23 cellular contexts compared by ENCODE assay signal in the genomic region with DNA sequence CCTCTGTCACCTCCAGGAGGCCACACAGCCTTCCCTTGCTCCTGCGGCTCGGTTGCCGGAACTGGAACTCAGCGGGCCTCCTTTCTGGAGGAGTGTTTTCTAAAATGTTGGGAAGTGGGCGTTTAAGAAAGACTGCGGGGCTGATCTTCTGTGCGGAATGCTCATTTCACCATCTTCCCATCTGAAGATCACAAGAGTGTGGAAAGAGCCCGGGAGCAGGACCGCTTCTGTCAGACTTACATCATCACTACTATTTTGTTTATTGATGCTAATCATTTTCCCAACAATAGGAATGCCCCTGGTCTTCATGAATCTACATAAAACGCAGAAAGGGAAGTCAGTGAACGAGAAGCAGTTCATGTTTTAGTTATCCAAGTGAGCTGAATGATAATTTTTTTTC.
DNase-seq lines count a peak whose midpoint lies in the region; ATAC-seq and TF ChIP-seq lines count a peak whose summit lies in the region.
"Had no signal": no experiment of that assay in that cellular context is flagged by ENCODE, and none has a peak within 500 bp of the region (broad histone marks: within the 10 kb centered on the region; RNA-seq: fewer than 3 reads in every experiment).

No MANE protein-coding gene starts in this region.

- no peak overlapping the region for H3K4me2 ChIP-seq in mesendoderm (ENCODE audit: low read length)
- no peak overlapping the region for H3K4me2 ChIP-seq in trophoblast cell (ENCODE audit: low read length)
- H3K4me2 ChIP-seq: A549, BLaER1 had no signal

- peaks cover 90% of the 10 kb centered on the region for H3K4me1 Mint-ChIP-seq in brain
- no peaks in the 10 kb centered on the region for H3K4me1 Mint-ChIP-seq in progenitor cell of endocrine pancreas (ENCODE audit: low read depth)
- H3K4me1 Mint-ChIP-seq: CD14-positive monocyte; CD4-positive, alpha-beta memory T cell; IgD-negative memory B cell had no signal

- H3K9me3 Mint-ChIP-seq in brain: peaks cover 0 to 4% (median 0%) of the 10 kb centered on the region in 5 experiments
- H3K9me3 Mint-ChIP-seq in progenitor cell of endocrine pancreas (ENCODE audit: low read depth): no peaks in the 10 kb centered on the region
- H3K9me3 Mint-ChIP-seq: CD4-positive, alpha-beta memory T cell; IgD-negative memory B cell had no signal

- H3K4me1 ChIP-seq in mesendoderm (ENCODE audit: control insufficient read depth, low read depth, low read length) (peaks cover 4% of the 10 kb centered on the region), trophoblast cell (ENCODE audit: control insufficient read depth in 1 of 2, insufficient read depth in 2 of 2, low read length in 2 of 2) (peaks cover 12 to 26% of the 10 kb centered on the region in 2 experiments)
- H3K4me1 ChIP-seq: A549 had no signal

- no peak overlapping the region for H2AK5ac ChIP-seq in mesendoderm (ENCODE audit: low read length)
- H2AK5ac ChIP-seq in trophoblast cell (ENCODE audit: low read length): no peak overlapping the region

- no peak overlapping the region for H2BK15ac ChIP-seq in mesendoderm (replicated peaks; ENCODE audit: low read depth)

- H3K79me2 ChIP-seq in mesendoderm (ENCODE audit: control insufficient read depth, insufficient read depth, low read length) (no peaks in the 10 kb centered on the region), trophoblast cell (ENCODE audit: control insufficient read depth, insufficient read depth, low read length, poor library complexity) (no peaks in the 10 kb centered on the region)

- H3K36me3 Mint-ChIP-seq in brain (no peaks in the 10 kb centered on the region), progenitor cell of endocrine pancreas (ENCODE audit: insufficient read depth) (no peaks in the 10 kb centered on the region)
- H3K36me3 Mint-ChIP-seq: CD14-positive monocyte; CD4-positive, alpha-beta memory T cell had no signal

- DNase-seq in ELF-1 (ENCODE audit: low read depth, low spot score) (peak; percentile 36), mesendoderm (no peak), trophoblast cell (peak; percentile 59 to 77), inferior parietal cortex (ENCODE audit: extremely low spot score) (no peak), progenitor cell of endocrine pancreas (ENCODE audit: low spot score, unreplicated experiment) (no peak), head of caudate nucleus (no peak)
- DNase-seq: CD4-positive, alpha-beta memory T cell; DMS153; DMS79; GF-D8; GM23248; H7; HFFc6 had no signal

- no peak for TF ChIP-seq CTCF in brain (conservative IDR thresholded peaks at IDR 0.05)
- TF ChIP-seq CTCF in progenitor cell of endocrine pancreas (IDR thresholded peaks at IDR 0.05; ENCODE audit: unreplicated experiment): no peak

- H3K18ac ChIP-seq in mesendoderm (ENCODE audit: low read length): peak overlapping the region; percentile 41
- H3K18ac ChIP-seq in trophoblast cell (ENCODE audit: low read length): no peak overlapping the region

- intact Hi-C loops in head of caudate nucleus (cut with DNase I): no loop called here

- H4K8ac ChIP-seq in mesendoderm (ENCODE audit: low read depth, low read length) (no peak overlapping the region), trophoblast cell (ENCODE audit: low read depth, low read length) (peak overlapping the region; percentile 36)

- no peak overlapping the region for H4K5ac ChIP-seq in mesendoderm (ENCODE audit: low read length)

- no peak overlapping the region for H3K14ac ChIP-seq in trophoblast cell (ENCODE audit: low read length)

- no peak overlapping the region for H3K4me3 ChIP-seq in mesendoderm (ENCODE audit: low read length)
- H3K4me3 ChIP-seq in trophoblast cell (ENCODE audit: low read depth, low read length): no peak overlapping the region
- H3K4me3 ChIP-seq: A549, BLaER1, GM12878, GM23248 had no signal

- H3K27me3 ChIP-seq in mesendoderm (ENCODE audit: insufficient read depth, low read length, poor library complexity) (no peaks in the 10 kb centered on the region), trophoblast cell (ENCODE audit: insufficient read depth, low read length) (no peaks in the 10 kb centered on the region)
- H3K27me3 ChIP-seq: BLaER1 had no signal

- H3K79me1 ChIP-seq in mesendoderm (ENCODE audit: low read length) (no peaks in the 10 kb centered on the region), trophoblast cell (ENCODE audit: low read length) (peaks cover 29% of the 10 kb centered on the region)

- no peak for ATAC-seq in HG02973 (IDR thresholded peaks at IDR 0.05; ENCODE audit: unreplicated experiment)
- ATAC-seq: A549, GM12878, HCT116, HepG2 had no signal

- no peak overlapping the region for H3K56ac ChIP-seq in mesendoderm (ENCODE audit: low read length)

- H3K9me3 ChIP-seq in trophoblast cell (ENCODE audit: insufficient read depth, low read depth, low read length): no peaks in the 10 kb centered on the region
- H3K9me3 ChIP-seq: A549, BLaER1 had no signal

- no peak overlapping the region for H3K27ac ChIP-seq in mesendoderm (ENCODE audit: low read depth, low read length)
- peak overlapping the region; percentile 14 for H3K27ac ChIP-seq in trophoblast cell (ENCODE audit: low read depth, low read length)
- H3K27ac ChIP-seq: 22Rv1, A549, BLaER1, GM23248 had no signal

- H2BK5ac ChIP-seq in mesendoderm (ENCODE audit: low read length) (no peak overlapping the region), trophoblast cell (ENCODE audit: low read depth, low read length, poor library complexity) (peak overlapping the region; percentile 36)

- H3K27ac Mint-ChIP-seq in brain (peak overlapping the region in 3 of 5 experiments; percentile 76 to 94 (median 90)), progenitor cell of endocrine pancreas (no peak overlapping the region)
- H3K27ac Mint-ChIP-seq: CD14-positive monocyte; CD4-positive, alpha-beta memory T cell; HFFc6 had no signal

- H3K9ac ChIP-seq in mesendoderm (ENCODE audit: low read length) (no peak overlapping the region), trophoblast cell (ENCODE audit: low read length) (no peak overlapping the region)
- H3K9ac ChIP-seq: BLaER1, GM23248 had no signal

- H2AFZ ChIP-seq in trophoblast cell (ENCODE audit: insufficient read depth, low read length, poor library complexity): no peak overlapping the region
- H2AFZ ChIP-seq: GM23248 had no signal

- no peak overlapping the region for H3K4ac ChIP-seq in mesendoderm (ENCODE audit: low read depth, low read length)
- no peak overlapping the region for H3K4ac ChIP-seq in trophoblast cell (ENCODE audit: low read depth, low read length)

- H3K4me3 Mint-ChIP-seq in brain: no peak overlapping the region
- no peak overlapping the region for H3K4me3 Mint-ChIP-seq in progenitor cell of endocrine pancreas (ENCODE audit: low read depth)
- H3K4me3 Mint-ChIP-seq: CD14-positive monocyte; CD4-positive, alpha-beta memory T cell; HFFc6 had no signal

- H3K27me3 Mint-ChIP-seq in brain (peaks cover 9% of the 10 kb centered on the region), progenitor cell of endocrine pancreas (peaks cover 42% of the 10 kb centered on the region)
- H3K27me3 Mint-ChIP-seq: IgD-negative memory B cell had no signal

- H4K12ac ChIP-seq in trophoblast cell (ENCODE audit: low read depth, low read length): no peak overlapping the region

- H2BK120ac ChIP-seq in mesendoderm (ENCODE audit: low read depth, low read length) (no peak overlapping the region), trophoblast cell (ENCODE audit: insufficient read depth, low read length, poor library complexity) (peak overlapping the region; percentile 35)

- no peak overlapping the region for H3K23ac ChIP-seq in mesendoderm (ENCODE audit: low read length)
- H3K23ac ChIP-seq in trophoblast cell (ENCODE audit: low read length): no peak overlapping the region

- H4K91ac ChIP-seq in trophoblast cell (ENCODE audit: low read depth, low read length): peak overlapping the region; percentile 47

- H3K36me3 ChIP-seq in mesendoderm (ENCODE audit: control insufficient read depth, insufficient read depth, low read length): no peaks in the 10 kb centered on the region
- H3K36me3 ChIP-seq in trophoblast cell (ENCODE audit: control insufficient read depth in 1 of 2, insufficient read depth in 2 of 2, low read length in 2 of 2): no peaks in the 10 kb centered on the region
- H3K36me3 ChIP-seq: BLaER1 had no signal

- WGBS in mesendoderm (ENCODE audit: extremely low coverage, insufficient coverage, low lambda C conversion rate): no CpG with 5 or more reads among the region's 11 CpGs
- WGBS in trophoblast cell (ENCODE audit: extremely low coverage, insufficient coverage, insufficient read length): no CpG with 5 or more reads among the region's 11 CpGs

- H2BK12ac ChIP-seq in trophoblast cell (ENCODE audit: low read length): peak overlapping the region; percentile 79

Comparison
In these comparisons a context has a peak if more than half of its experiments do, and no peak if none do; other contexts are left out.
1. DNase-seq: peak in ELF-1 (single experiment) and trophoblast cell (2 of 2); none in mesendoderm (single experiment), inferior parietal cortex (single experiment), progenitor cell of endocrine pancreas (single experiment) and head of caudate nucleus (0 of 42).